14 cellular contexts compared by ENCODE assay signal in the genomic region with DNA sequence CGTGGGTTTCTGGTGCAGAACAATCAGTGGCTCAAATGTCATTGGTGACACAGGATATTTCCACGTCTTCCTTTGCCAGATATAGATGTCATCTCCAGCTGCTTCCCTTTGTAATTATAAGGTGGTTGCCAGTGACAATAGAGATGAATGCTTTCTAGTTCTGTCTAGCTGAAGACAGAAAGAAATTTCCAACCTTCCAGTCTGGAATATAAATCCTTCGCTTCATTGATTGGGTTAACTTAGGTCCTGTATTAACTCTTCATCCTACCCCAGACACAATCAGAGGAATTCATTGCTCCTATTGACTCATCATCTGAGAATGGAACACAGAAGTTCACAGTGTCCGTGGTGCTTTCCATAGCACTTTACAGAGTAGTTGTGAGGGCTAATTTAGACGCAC.
A peak's percentile ranks its signal among the peaks of the same experiment; 100 is the strongest.
DNase-seq lines count a peak whose midpoint lies in the region; FAIRE-seq and TF ChIP-seq lines count a peak whose summit lies in the region.
"Had no signal": no experiment of that assay in that cellular context is flagged by ENCODE, and none has a peak within 500 bp of the region (broad histone marks: within the 10 kb centered on the region; RNA-seq: fewer than 3 reads in every experiment).

No MANE protein-coding gene starts in this region.

- no peak overlapping the region for H3K27ac Mint-ChIP-seq in activated CD4-positive, alpha-beta T cell treated with anti-CD3 and anti-CD28 coated beads, Interleukin-2, amount 10 ng/mL, durations not matched to agents 24 days and 14 days
- H3K27ac Mint-ChIP-seq in astrocyte (ENCODE audit: unreplicated experiment), result peak overlapping the region; percentile 62
- no peak overlapping the region for H3K27ac Mint-ChIP-seq in CD14-positive monocyte
- no peak overlapping the region for H3K27ac Mint-ChIP-seq in activated CD4-positive, alpha-beta memory T cell treated with anti-CD3 and anti-CD28 coated beads, Interleukin-2, amount 10 ng/mL, durations not matched to agents 7 days and 5 days
- H3K27ac Mint-ChIP-seq: activated CD8-positive, alpha-beta memory T cell treated with anti-CD3 and anti-CD28 coated beads, Interleukin-2, amount 10 ng/mL, durations not matched to agents 7 days and 5 days; activated naive CD8-positive, alpha-beta T cell treated with anti-CD3 and anti-CD28 coated beads, Interleukin-2, amount 10 ng/mL, durations not matched to agents 7 days and 5 days; natural killer cell had no signal

- H3K9ac ChIP-seq in astrocyte (ENCODE audit: low read length), result peak overlapping the region; percentile 59

- no peaks in the 10 kb centered on the region for H3K9me3 Mint-ChIP-seq in activated CD4-positive, alpha-beta T cell treated with anti-CD3 and anti-CD28 coated beads, Interleukin-2, amount 10 ng/mL, durations not matched to agents 24 days and 14 days
- H3K9me3 Mint-ChIP-seq in astrocyte (ENCODE audit: unreplicated experiment) (peaks cover 2% of the 10 kb centered on the region), CD14-positive monocyte (no peaks in the 10 kb centered on the region)
- H3K9me3 Mint-ChIP-seq in activated CD4-positive, alpha-beta memory T cell treated with anti-CD3 and anti-CD28 coated beads, Interleukin-2, amount 10 ng/mL, durations not matched to agents 7 days and 5 days, result no peaks in the 10 kb centered on the region
- H3K9me3 Mint-ChIP-seq: activated naive CD8-positive, alpha-beta T cell treated with anti-CD3 and anti-CD28 coated beads, Interleukin-2, amount 10 ng/mL, durations not matched to agents 7 days and 5 days; natural killer cell had no signal

- H3K9me3 ChIP-seq in astrocyte (ENCODE audit: insufficient read depth, low read depth, low read length), result no peaks in the 10 kb centered on the region
- H3K9me3 ChIP-seq: thoracic aorta had no signal

- TF ChIP-seq CTCF in astrocyte (IDR thresholded peaks at IDR 0.05; ENCODE audit: insufficient read depth, low read depth, low read length) (no peak), CD14-positive monocyte (IDR thresholded peaks at IDR 0.05) (no peak)

- H3K4me1 ChIP-seq in astrocyte (ENCODE audit: insufficient read depth, low read length), result peaks cover 13% of the 10 kb centered on the region

- peak; percentile 49 for DNase-seq in activated CD4-positive, alpha-beta T cell treated with anti-CD3 and anti-CD28 coated beads, Interleukin-2, amount 10 ng/mL, durations not matched to agents 24 days and 14 days
- no peak for DNase-seq in activated CD4-positive, alpha-beta T cell treated with anti-CD3 and anti-CD28 coated beads for 4 hours
- peak; percentile 50 for DNase-seq in astrocyte (ENCODE audit: low read depth)
- peak; percentile 66 to 74 for DNase-seq in lung microvascular endothelial cell (ENCODE audit: low read depth in 2 of 2)
- no peak for DNase-seq in hypothalamus (lab: John Stamatoyannopoulos, UW)
- DNase-seq in UCSD-AML1 (lab: John Stamatoyannopoulos, UW; ENCODE audit: unreplicated experiment), result no peak
- DNase-seq in CD14-positive monocyte (ENCODE audit: low spot score), result no peak
- DNase-seq in activated CD4-positive, alpha-beta memory T cell treated with anti-CD3 and anti-CD28 coated beads, Interleukin-2, amount 10 ng/mL, durations not matched to agents 7 days and 5 days, result no peak
- DNase-seq: activated CD8-positive, alpha-beta memory T cell treated with anti-CD3 and anti-CD28 coated beads, Interleukin-2, amount 10 ng/mL, durations not matched to agents 7 days and 5 days; activated naive CD8-positive, alpha-beta T cell treated with anti-CD3 and anti-CD28 coated beads, Interleukin-2, amount 10 ng/mL, durations not matched to agents 7 days and 5 days; natural killer cell; NCI-H446 treated with DMSO at 0.1 percent for 48 hours; stimulated activated CD4-positive, alpha-beta T cell treated with anti-CD3 and anti-CD28 coated beads, Interleukin-12 subunit alpha, Interleukin-12 subunit beta, amount 100 ng/mL, for 4 hours had no signal

- POLR2A ChIA-PET in activated CD4-positive, alpha-beta memory T cell treated with anti-CD3 and anti-CD28 coated beads, Interleukin-2, amount 10 ng/mL, durations not matched to agents 7 days and 5 days (lab: Charles Lee), result no interaction called here

- no peak overlapping the region for H3K4me3 ChIP-seq in astrocyte (ENCODE audit: insufficient read depth, low read depth, low read length)
- H3K4me3 ChIP-seq: thoracic aorta had no signal

- H3K36me3 ChIP-seq in astrocyte (ENCODE audit: insufficient read depth, low read length), result no peaks in the 10 kb centered on the region
- H3K36me3 ChIP-seq: thoracic aorta had no signal

- CTCF ChIA-PET in activated CD4-positive, alpha-beta memory T cell treated with anti-CD3 and anti-CD28 coated beads, Interleukin-2, amount 10 ng/mL, durations not matched to agents 7 days and 5 days (lab: Charles Lee), result no interaction called here

- peaks cover 45% of the 10 kb centered on the region for H3K4me1 Mint-ChIP-seq in activated CD4-positive, alpha-beta T cell treated with anti-CD3 and anti-CD28 coated beads, Interleukin-2, amount 10 ng/mL, durations not matched to agents 24 days and 14 days
- H3K4me1 Mint-ChIP-seq in astrocyte (ENCODE audit: low read depth, unreplicated experiment) (peaks cover 28% of the 10 kb centered on the region), CD14-positive monocyte (peaks cover 4% of the 10 kb centered on the region)
- H3K4me1 Mint-ChIP-seq in activated CD4-positive, alpha-beta memory T cell treated with anti-CD3 and anti-CD28 coated beads, Interleukin-2, amount 10 ng/mL, durations not matched to agents 7 days and 5 days, result peaks cover 51% of the 10 kb centered on the region

- no peak overlapping the region for H3K4me2 ChIP-seq in astrocyte (ENCODE audit: low read length)

- H3K27me3 ChIP-seq in astrocyte (ENCODE audit: insufficient read depth, low read length), result no peaks in the 10 kb centered on the region

- H3K27me3 Mint-ChIP-seq in activated CD4-positive, alpha-beta T cell treated with anti-CD3 and anti-CD28 coated beads, Interleukin-2, amount 10 ng/mL, durations not matched to agents 24 days and 14 days, result peaks cover 4% of the 10 kb centered on the region
- H3K27me3 Mint-ChIP-seq in astrocyte (ENCODE audit: low read depth, unreplicated experiment) (no peaks in the 10 kb centered on the region), CD14-positive monocyte (ENCODE audit: low read depth in 3 of 3) (no peaks in the 10 kb centered on the region)
- H3K27me3 Mint-ChIP-seq in activated CD4-positive, alpha-beta memory T cell treated with anti-CD3 and anti-CD28 coated beads, Interleukin-2, amount 10 ng/mL, durations not matched to agents 7 days and 5 days, result peaks cover 3% of the 10 kb centered on the region
- H3K27me3 Mint-ChIP-seq: activated naive CD8-positive, alpha-beta T cell treated with anti-CD3 and anti-CD28 coated beads, Interleukin-2, amount 10 ng/mL, durations not matched to agents 7 days and 5 days had no signal

- intact Hi-C loops in activated CD4-positive, alpha-beta T cell treated with anti-CD3 and anti-CD28 coated beads, Interleukin-2, amount 10 ng/mL, durations not matched to agents 24 days and 14 days (cut with micrococcal nuclease), result no loop called here
- intact Hi-C loops in CD14-positive monocyte (cut with micrococcal nuclease), result no loop called here

- no peak for FAIRE-seq in astrocyte (lab: Jason Lieb, UNC)

- no peak overlapping the region for H3K4me3 Mint-ChIP-seq in activated CD4-positive, alpha-beta T cell treated with anti-CD3 and anti-CD28 coated beads, Interleukin-2, amount 10 ng/mL, durations not matched to agents 24 days and 14 days
- H3K4me3 Mint-ChIP-seq in astrocyte (ENCODE audit: unreplicated experiment), result no peak overlapping the region
- H3K4me3 Mint-ChIP-seq in CD14-positive monocyte, result no peak overlapping the region
- H3K4me3 Mint-ChIP-seq in activated CD4-positive, alpha-beta memory T cell treated with anti-CD3 and anti-CD28 coated beads, Interleukin-2, amount 10 ng/mL, durations not matched to agents 7 days and 5 days, result no peak overlapping the region
- H3K4me3 Mint-ChIP-seq: activated CD8-positive, alpha-beta memory T cell treated with anti-CD3 and anti-CD28 coated beads, Interleukin-2, amount 10 ng/mL, durations not matched to agents 7 days and 5 days; activated naive CD8-positive, alpha-beta T cell treated with anti-CD3 and anti-CD28 coated beads, Interleukin-2, amount 10 ng/mL, durations not matched to agents 7 days and 5 days; natural killer cell had no signal

- H4K20me1 ChIP-seq in astrocyte (ENCODE audit: insufficient read depth, low read length), result no peaks in the 10 kb centered on the region

- no peaks in the 10 kb centered on the region for H3K79me2 ChIP-seq in astrocyte (ENCODE audit: insufficient read depth, low read length)

- H3K27ac ChIP-seq in astrocyte (ENCODE audit: low read depth, low read length), result peak overlapping the region; percentile 55
- H3K27ac ChIP-seq: thoracic aorta had no signal

- no peak overlapping the region for H2AFZ ChIP-seq in astrocyte (ENCODE audit: low read depth, low read length)

- H3K36me3 Mint-ChIP-seq in activated CD4-positive, alpha-beta T cell treated with anti-CD3 and anti-CD28 coated beads, Interleukin-2, amount 10 ng/mL, durations not matched to agents 24 days and 14 days (ENCODE audit: low read depth), result peaks cover under 1% of the 10 kb centered on the region
- H3K36me3 Mint-ChIP-seq in astrocyte (ENCODE audit: low read depth, unreplicated experiment), result no peaks in the 10 kb centered on the region
- no peaks in the 10 kb centered on the region for H3K36me3 Mint-ChIP-seq in CD14-positive monocyte
- H3K36me3 Mint-ChIP-seq in activated CD4-positive, alpha-beta memory T cell treated with anti-CD3 and anti-CD28 coated beads, Interleukin-2, amount 10 ng/mL, durations not matched to agents 7 days and 5 days (ENCODE audit: low read depth), result peaks cover 6% of the 10 kb centered on the region
- H3K36me3 Mint-ChIP-seq: natural killer cell had no signal

Comparison
In these comparisons a context has a peak if more than half of its experiments do, and no peak if none do; other contexts are left out.
1. DNase-seq: peak in activated CD4-positive, alpha-beta T cell treated with anti-CD3 and anti-CD28 coated beads, Interleukin-2, amount 10 ng/mL, durations not matched to agents 24 days and 14 days (single experiment), astrocyte (single experiment) and lung microvascular endothelial cell (2 of 2); none in activated CD4-positive, alpha-beta T cell treated with anti-CD3 and anti-CD28 coated beads for 4 hours (0 of 2), hypothalamus (0 of 51), UCSD-AML1 (single experiment), CD14-positive monocyte (single experiment) and activated CD4-positive, alpha-beta memory T cell treated with anti-CD3 and anti-CD28 coated beads, Interleukin-2, amount 10 ng/mL, durations not matched to agents 7 days and 5 days (single experiment).